In genomic region chr21:15112858-15113257, GRCh38 we compare ENCODE assay signal across 28 cellular contexts.
"Had no signal": no experiment of that assay in that cellular context is flagged by ENCODE, and none has a peak within 500 bp of the region (broad histone marks: within the 10 kb centered on the region; RNA-seq: fewer than 3 reads in every experiment).

No MANE protein-coding gene starts in this region.

- H3K4me3 ChIP-seq: adrenal gland, body of pancreas, cardiac muscle cell, colonic mucosa, esophagus squamous epithelium, gastroesophageal sphincter had no signal

- H3K4me1 ChIP-seq: adrenal gland, body of pancreas, colonic mucosa, esophagus squamous epithelium, gastroesophageal sphincter had no signal

- H3K27ac ChIP-seq: adrenal gland, body of pancreas, cardiac muscle cell, colonic mucosa, epithelial cell of prostate, esophagus squamous epithelium, gastroesophageal sphincter had no signal

- H3K9me3 ChIP-seq: adrenal gland, body of pancreas, colonic mucosa, esophagus squamous epithelium, gastroesophageal sphincter had no signal

- ATAC-seq: activated CD4-positive, alpha-beta T cell treated with anti-CD3 and anti-CD28 coated beads for 36 hours; activated CD8-positive, alpha-beta memory T cell treated with anti-CD3 and anti-CD28 coated beads, Interleukin-2, amount 10 ng/mL, durations not matched to agents 7 days and 5 days; activated CD8-positive, alpha-beta T cell treated with anti-CD3 and anti-CD28 coated beads, Interleukin-2, amount 10 ng/mL, durations not matched to agents 7 days and 5 days; activated naive CD8-positive, alpha-beta T cell treated with anti-CD3 and anti-CD28 coated beads, Interleukin-2, amount 50 U/mL, for 24 hours; body of pancreas; gastroesophageal sphincter had no signal

- DNase-seq: activated CD4-positive, alpha-beta memory T cell treated with anti-CD3 and anti-CD28 coated beads for 36 hours; activated CD4-positive, alpha-beta T cell treated with anti-CD3 and anti-CD28 coated beads for 36 hours; activated CD4-positive, alpha-beta T cell treated with anti-CD3 and anti-CD28 coated beads, Interleukin-2, amount 10 ng/mL, durations not matched to agents 24 days and 14 days; activated CD4-positive, CD25-positive, alpha-beta regulatory T cell; activated CD4-positive, CD25-positive, alpha-beta regulatory T cell treated with anti-CD3 and anti-CD28 coated beads, Interleukin-2, amount 50 U/mL, for 72 hours; activated CD8-positive, alpha-beta memory T cell treated with anti-CD3 and anti-CD28 coated beads, Interleukin-2, amount 10 ng/mL, durations not matched to agents 7 days and 5 days; activated CD8-positive, alpha-beta memory T cell treated with anti-CD3 and anti-CD28 coated beads, Interleukin-2, amount 50 U/mL, for 4 hours; activated CD8-positive, alpha-beta T cell treated with anti-CD3 and anti-CD28 coated beads, Interleukin-2, amount 10 ng/mL, durations not matched to agents 7 days and 5 days; activated effector memory CD4-positive, alpha-beta T cell treated with anti-CD3 and anti-CD28 coated beads, Interleukin-2, amount 50 U/mL, for 16 hours; activated naive CD4-positive, alpha-beta T cell treated with anti-CD3 and anti-CD28 coated beads for 36 hours; activated naive CD8-positive, alpha-beta T cell treated with anti-CD3 and anti-CD28 coated beads for 36 hours; activated naive CD8-positive, alpha-beta T cell treated with anti-CD3 and anti-CD28 coated beads, Interleukin-2, amount 50 U/mL, for 24 hours; activated T-cell treated with anti-CD3 and anti-CD28 coated beads, Interleukin-2, amount 50 U/mL, for 1 hour; activated T-cell treated with anti-CD3 and anti-CD28 coated beads, Interleukin-2, amount 50 U/mL, for 48 hours; adrenal gland; amygdala; aorta; body of pancreas; central memory CD4-positive, alpha-beta T cell; cerebellar nuclear complex; colonic mucosa; effector CD8-positive, alpha-beta T cell; esophagus squamous epithelium; foreskin melanocyte; T-helper 2 cell had no signal

- H3K36me3 ChIP-seq: adrenal gland, cardiac muscle cell, colonic mucosa, esophagus squamous epithelium, gastroesophageal sphincter had no signal

- H3K27me3 ChIP-seq: adrenal gland, body of pancreas, cardiac muscle cell, colonic mucosa, esophagus squamous epithelium, gastroesophageal sphincter had no signal
